ENCODE assay signal across 24 cellular contexts in genomic region chr1:193681422-193681821, GRCh38.
DNase-seq lines count a peak whose midpoint lies in the region; FAIRE-seq and TF ChIP-seq lines count a peak whose summit lies in the region.
"Had no signal": no experiment of that assay in that cellular context is flagged by ENCODE, and none has a peak within 500 bp of the region (broad histone marks: within the 10 kb centered on the region; RNA-seq: fewer than 3 reads in every experiment).

No MANE protein-coding gene starts in this region.

- WGBS in smooth muscle cell (ENCODE audit: low lambda C conversion rate), result 80% methylated on average over 1 of the region's 1 CpG

- DNase-seq in DMS53 (lab: John Stamatoyannopoulos, UW) (peak; percentile 6), DMS53 treated with DMSO at 0.1 percent for 48 hours (lab: John Stamatoyannopoulos, UW; ENCODE audit: unreplicated experiment) (no peak), smooth muscle cell (lab: John Stamatoyannopoulos, UW; ENCODE audit: unreplicated experiment) (no peak), HuH-7.5 (ENCODE audit: low spot score) (no peak), NCI-H1694 (lab: John Stamatoyannopoulos, UW) (no peak)
- DNase-seq in activated CD4-positive, alpha-beta T cell treated with anti-CD3 and anti-CD28 coated beads, Interleukin-2, amount 50 U/mL, for 1 hour, result no peak
- DNase-seq: Caco-2; CD4-positive, CD25-positive, alpha-beta regulatory T cell; CD8-positive, alpha-beta T cell; DMS153; DMS79 treated with DMSO at 0.1 percent for 48 hours; GF-D8; GOT3; HFFc6 had no signal

- peaks cover 5% of the 10 kb centered on the region for H3K4me1 ChIP-seq in smooth muscle cell (ENCODE audit: low read depth)
- H3K4me1 ChIP-seq: BLaER1, Caco-2 had no signal

- no peaks in the 10 kb centered on the region for H3F3A ChIP-seq in smooth muscle cell (ENCODE audit: low read depth)

- no peak overlapping the region for H3K4me2 ChIP-seq in smooth muscle cell
- H3K4me2 ChIP-seq: BLaER1 had no signal

- H3K79me2 ChIP-seq in smooth muscle cell (ENCODE audit: low read depth), result no peaks in the 10 kb centered on the region

- H3K27ac ChIP-seq in smooth muscle cell (ENCODE audit: low read depth), result no peak overlapping the region
- H3K27ac ChIP-seq: 22Rv1, BLaER1, C4-2B had no signal

- H2AFZ ChIP-seq in smooth muscle cell (ENCODE audit: low read depth), result peak overlapping the region; percentile 14

- H3K9ac ChIP-seq in smooth muscle cell (ENCODE audit: low read depth), result no peak overlapping the region
- H3K9ac ChIP-seq: BLaER1 had no signal

- FAIRE-seq in TTC549 (lab: Jason Lieb, UNC) (peak; percentile 3), islet of Langerhans (lab: Jason Lieb, UNC) (peak; percentile 17)
- FAIRE-seq: A204.1, GM12891, GM18507, H54 had no signal

- no peaks in the 10 kb centered on the region for H3K27me3 ChIP-seq in smooth muscle cell (ENCODE audit: low read depth)
- H3K27me3 ChIP-seq: BLaER1 had no signal

- TF ChIP-seq CTCF in smooth muscle cell (IDR thresholded peaks at IDR 0.05; ENCODE audit: borderline replicate concordance, insufficient read depth, poor library complexity, severe bottlenecking), result no peak

- H4K20me1 ChIP-seq in smooth muscle cell (ENCODE audit: low read depth), result no peaks in the 10 kb centered on the region
- H4K20me1 ChIP-seq: BLaER1 had no signal

- no peak overlapping the region for H3K4me3 ChIP-seq in smooth muscle cell
- H3K4me3 ChIP-seq: BLaER1, HAP-1 had no signal

- H3K9me3 ChIP-seq in smooth muscle cell (replicated peaks; ENCODE audit: low read depth), result no peaks in the 10 kb centered on the region
- H3K9me3 ChIP-seq: BLaER1, Caco-2, HAP-1 had no signal

- no peaks in the 10 kb centered on the region for H3K36me3 ChIP-seq in smooth muscle cell (ENCODE audit: low read depth)
- H3K36me3 ChIP-seq: BLaER1, HAP-1 had no signal
